In genomic region chr15:43514241-43515057, GRCh38 we compare ENCODE assay signal across 8 cellular contexts. TPM values are rescaled to one million over a fixed set of nuclear protein-coding genes. Genes with fewer than 3 reads are reported as not detected.
A peak's percentile ranks its signal among the peaks of the same experiment; 100 is the strongest.
DNase-seq lines count a peak whose midpoint lies in the region; ATAC-seq and TF ChIP-seq lines count a peak whose summit lies in the region.

No MANE protein-coding gene starts in this region.

- ATAC-seq in thoracic aorta (ENCODE audit: insufficient number of reproducible peaks, low FRiP score, low read depth) (no peak), HG03442 (IDR thresholded peaks at IDR 0.05; ENCODE audit: unreplicated experiment) (no peak), left colon (no peak)

- H3K27me3 ChIP-seq in thoracic aorta (replicated peaks; ENCODE audit: insufficient read depth) = no peaks in the 10 kb centered on the region

- peak; percentile 3 for DNase-seq in NCI-H1092 treated with DMSO at 0.1 percent for 48 hours (lab: John Stamatoyannopoulos, UW)
- no peak for DNase-seq in NCI-H1092 (lab: John Stamatoyannopoulos, UW)
- peak; percentile 25 for DNase-seq in NCI-H146 treated with DMSO at 0.1 percent for 48 hours (lab: John Stamatoyannopoulos, UW; ENCODE audit: unreplicated experiment)
- peak in 48 of 58 donors; percentile 19 to 86 (median 63) for DNase-seq in anterior cingulate cortex (lab: John Stamatoyannopoulos, UW)
- DNase-seq in inferior parietal cortex (ENCODE audit: extremely low spot score) = peak; percentile 69
- DNase-seq in thoracic aorta (ENCODE audit: low spot score) = no peak
- DNase-seq in left colon = no peak

- peak; percentile 37 for TF ChIP-seq CTCF in thoracic aorta (IDR thresholded peaks at IDR 0.05)

- intact Hi-C loops in left colon (cut with DNase I, micrococcal nuclease) = no loop called here

- no peaks in the 10 kb centered on the region for H3K36me3 ChIP-seq in thoracic aorta

- H3K27ac ChIP-seq in thoracic aorta = no peak overlapping the region

- no peak overlapping the region for H3K4me3 ChIP-seq in thoracic aorta

- H3K4me1 ChIP-seq in thoracic aorta (ENCODE audit: control insufficient read depth in 1 of 2, low read depth in 2 of 2) = peaks cover 0 to 41% of the 10 kb centered on the region in 2 donors

- no peaks in the 10 kb centered on the region for H3K9me3 ChIP-seq in thoracic aorta

RNA-seq across cellular contexts. Expression of gene MAP1A, which starts 3.0 kb away (rescaled TPM):
- 10 to 100 TPM; 29.8 to 39.4 TPM for total RNA-seq in thoracic aorta
- total RNA-seq in left colon = 1 to 10 TPM; 1.9 to 7.4 TPM

RNA-seq across cellular contexts. Expression of gene TP53BP1, which starts 21.5 kb away (rescaled TPM):
- total RNA-seq in thoracic aorta (10 to 100 TPM; 23.2 to 31.5 TPM), left colon (10 to 100 TPM; 26.9 to 32.0 TPM)

Comparison
In these comparisons a context has a peak if more than half of its experiments do, and no peak if none do; other contexts are left out.
1. DNase-seq: peak in NCI-H1092 treated with DMSO at 0.1 percent for 48 hours (single experiment), NCI-H146 treated with DMSO at 0.1 percent for 48 hours (single experiment), anterior cingulate cortex (48 of 58) and inferior parietal cortex (single experiment); none in NCI-H1092 (single experiment), thoracic aorta (single experiment) and left colon (0 of 2).